In genomic region chr12:117836476-117836875, GRCh38 we compare ENCODE assay signal across 19 cellular contexts.
"Had no signal": no experiment of that assay in that cellular context is flagged by ENCODE, and none has a peak within 500 bp of the region (broad histone marks: within the 10 kb centered on the region; RNA-seq: fewer than 3 reads in every experiment).

No MANE protein-coding gene starts in this region.

- H3K27ac ChIP-seq: colonic mucosa, gastroesophageal sphincter, heart left ventricle, lower lobe of right lung, right lobe of liver, skin epidermis, testis, transverse colon had no signal

- H3K9me3 Mint-ChIP-seq: activated B cell treated with CpG ODN at 0.5 μM for 24 hours; activated CD8-positive, alpha-beta T cell treated with anti-CD3 and anti-CD28 coated beads for 36 hours; activated naive CD4-positive, alpha-beta T cell treated with anti-CD3 and anti-CD28 coated beads, Interleukin-2, amount 50 U/mL, for 72 hours; activated T-cell treated with anti-CD3 and anti-CD28 coated beads, Interleukin-2, amount 50 U/mL, for 4 hours; activated T-helper 2 cell treated with anti-CD3 and anti-CD28 coated beads, Interferon-gamma antibody, Interleukin-2, Interleukin-4, amounts not matched to agents 10 μg/mL and 5 μg/mL and 100 μg/mL, durations not matched to agents 14 hours and 24 hours and 36 hours; central memory CD8-positive, alpha-beta T cell; effector memory CD8-positive, alpha-beta T cell; immature natural killer cell; natural killer cell treated with Interleukin-12 subunit alpha and Interleukin-12 subunit beta and Interleukin-15 and Interleukin-18, amount 100 ng/mL, for 72 hours had no signal

- H3K27ac Mint-ChIP-seq: activated B cell treated with CpG ODN at 0.5 μM for 24 hours; activated CD8-positive, alpha-beta T cell treated with anti-CD3 and anti-CD28 coated beads for 36 hours; activated naive CD4-positive, alpha-beta T cell treated with anti-CD3 and anti-CD28 coated beads, Interleukin-2, amount 50 U/mL, for 72 hours; activated T-helper 2 cell treated with anti-CD3 and anti-CD28 coated beads, Interferon-gamma antibody, Interleukin-2, Interleukin-4, amounts not matched to agents 10 μg/mL and 5 μg/mL and 100 μg/mL, durations not matched to agents 14 hours and 24 hours and 36 hours; effector memory CD8-positive, alpha-beta T cell; immature natural killer cell; natural killer cell treated with Interleukin-12 subunit alpha and Interleukin-12 subunit beta and Interleukin-15 and Interleukin-18, amount 100 ng/mL, for 72 hours had no signal

- FAIRE-seq: bronchial epithelial cell had no signal

- H3K4me3 ChIP-seq: colonic mucosa, gastroesophageal sphincter, heart left ventricle, lower lobe of right lung, mucosa of descending colon, right lobe of liver, skin epidermis, testis, transverse colon had no signal

- H3K9me3 ChIP-seq: colonic mucosa, gastroesophageal sphincter, heart left ventricle, lower lobe of right lung, mucosa of descending colon, right lobe of liver, testis, transverse colon had no signal

- H3K36me3 ChIP-seq: colonic mucosa, gastroesophageal sphincter, heart left ventricle, lower lobe of right lung, right lobe of liver, transverse colon had no signal

- H3K4me3 Mint-ChIP-seq: activated B cell treated with CpG ODN at 0.5 μM for 24 hours; activated CD8-positive, alpha-beta T cell treated with anti-CD3 and anti-CD28 coated beads for 36 hours; central memory CD8-positive, alpha-beta T cell; natural killer cell treated with Interleukin-12 subunit alpha and Interleukin-12 subunit beta and Interleukin-15 and Interleukin-18, amount 100 ng/mL, for 72 hours had no signal

- H3K36me3 Mint-ChIP-seq: activated naive CD4-positive, alpha-beta T cell treated with anti-CD3 and anti-CD28 coated beads, Interleukin-2, amount 50 U/mL, for 72 hours; immature natural killer cell; natural killer cell treated with Interleukin-12 subunit alpha and Interleukin-12 subunit beta and Interleukin-15 and Interleukin-18, amount 100 ng/mL, for 72 hours had no signal

- H3K27me3 ChIP-seq: colonic mucosa, right lobe of liver, testis, transverse colon had no signal

- H3K4me1 ChIP-seq: colonic mucosa, lower lobe of right lung, right lobe of liver, testis had no signal
